ENCODE assay signal across 10 cellular contexts in the genomic region with DNA sequence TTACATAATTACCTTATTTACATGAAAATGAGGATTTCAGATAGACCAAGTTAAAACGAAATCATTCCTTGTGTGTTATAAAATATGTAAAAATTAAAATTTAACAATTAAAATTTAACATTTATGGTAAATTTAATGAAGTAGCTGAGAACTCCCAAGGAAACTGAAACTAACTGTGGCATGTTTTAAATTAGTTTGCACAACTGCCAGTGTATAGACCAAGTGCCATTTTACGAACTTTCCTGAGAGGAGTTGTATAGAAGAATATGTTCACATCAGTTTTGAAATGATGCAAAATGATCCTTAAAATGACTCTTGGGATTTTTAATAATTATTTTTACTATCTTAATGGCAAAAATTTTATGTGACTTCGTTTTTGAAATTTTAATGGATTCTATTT. TPM values are rescaled to one million over a fixed set of nuclear protein-coding genes. Genes with fewer than 3 reads are reported as not detected.
DNase-seq lines count a peak whose midpoint lies in the region; ATAC-seq and TF ChIP-seq lines count a peak whose summit lies in the region.
"Had no signal": no experiment of that assay in that cellular context is flagged by ENCODE, and none has a peak within 500 bp of the region (broad histone marks: within the 10 kb centered on the region; RNA-seq: fewer than 3 reads in every experiment).

No MANE protein-coding gene starts in this region.

- no peaks in the 10 kb centered on the region for H3K27me3 Mint-ChIP-seq in memory B cell

- H3K4me3 ChIP-seq in HUES6 (ENCODE audit: low read depth, low read length), result no peak overlapping the region
- H3K4me3 ChIP-seq in brain microvascular endothelial cell (ENCODE audit: low read depth, low read length), result no peak overlapping the region
- H3K4me3 ChIP-seq in thyroid gland (replicated peaks in 1 of 3), result no peak overlapping the region

- no peak overlapping the region for H3K9ac ChIP-seq in HUES6 (ENCODE audit: low read length)

- peaks cover 20% of the 10 kb centered on the region for H3K4me1 Mint-ChIP-seq in memory B cell

- peaks cover 60% of the 10 kb centered on the region for H3K36me3 ChIP-seq in HUES6 (ENCODE audit: control insufficient read depth, insufficient read depth, low read length)
- H3K36me3 ChIP-seq in brain microvascular endothelial cell (replicated peaks), result peaks cover 12% of the 10 kb centered on the region
- peaks cover 23 to 27% of the 10 kb centered on the region in 2 donors for H3K36me3 ChIP-seq in thyroid gland

- H3K9me3 ChIP-seq in HUES6 (ENCODE audit: control insufficient read depth, insufficient read depth, low read depth, low read length) (no peaks in the 10 kb centered on the region), thyroid gland (no peaks in the 10 kb centered on the region)

- H3K27me3 ChIP-seq in HUES6 (ENCODE audit: control insufficient read depth, insufficient read depth, low read length), result no peaks in the 10 kb centered on the region
- H3K27me3 ChIP-seq in brain microvascular endothelial cell (replicated peaks), result no peaks in the 10 kb centered on the region
- no peaks in the 10 kb centered on the region for H3K27me3 ChIP-seq in thyroid gland

- H3K27ac Mint-ChIP-seq in memory B cell, result peak overlapping the region; percentile 100

- WGBS in thyroid gland, 2 donors, result 94% methylated on average over 3 of the region's 3 CpGs

- TF ChIP-seq POLR2A in thyroid gland (IDR thresholded peaks at IDR 0.05), result no peak

- in situ Hi-C loops in brain microvascular endothelial cell (cut with HindIII; ENCODE audit: low pct_ligation_motif_present, low sequenced_read_pairs), result no loop called here

- peaks cover 34% of the 10 kb centered on the region for H3K36me3 Mint-ChIP-seq in memory B cell

- no peaks in the 10 kb centered on the region for H3K9me3 Mint-ChIP-seq in memory B cell

- no peak overlapping the region for H3K4me3 Mint-ChIP-seq in memory B cell

- H3K4me1 ChIP-seq in HUES6 (ENCODE audit: control insufficient read depth, insufficient read depth, low read length), result peaks cover 56% of the 10 kb centered on the region
- H3K4me1 ChIP-seq in thyroid gland, result peaks cover 23 to 31% of the 10 kb centered on the region in 2 donors

- H3K27ac ChIP-seq in HUES6 (ENCODE audit: low read depth, low read length) (peak overlapping the region; percentile 84), brain microvascular endothelial cell (peak overlapping the region; percentile 85), thyroid gland (peak overlapping the region; percentile 22 to 84 (median 56))
- H3K27ac ChIP-seq: C4-2B, HL-60 had no signal

- TF ChIP-seq CTCF in brain microvascular endothelial cell (IDR thresholded peaks at IDR 0.05; ENCODE audit: low read depth, low read length, missing control alignments) (no peak), thyroid gland (IDR thresholded peaks at IDR 0.05) (no peak)

- ATAC-seq in memory B cell (ENCODE audit: low read depth), result no peak

- intact Hi-C loops in thyroid gland (cut with DNase I), result no loop called here

- DNase-seq in brain microvascular endothelial cell (no peak), memory B cell (ENCODE audit: low spot score in 2 of 2) (no peak), thyroid gland (no peak), NK-92 (lab: John Stamatoyannopoulos, UW; ENCODE audit: unreplicated experiment) (no peak), A172 (ENCODE audit: low spot score) (no peak), RKO (ENCODE audit: low spot score) (no peak)
- DNase-seq: T-helper 9 cell had no signal

RNA-seq across cellular contexts. Expression of a gene that starts 23.5 kb away (rescaled TPM):
- total RNA-seq in thyroid gland, result 100 to 1,000 TPM in 1 of 4 donors, 10 to 100 TPM in 3; 67.8 to 158 (median 90.7) TPM
- 18.9 and 20.9 TPM in 2 replicates for total RNA-seq in A172 (2014; rRNA removed; shearing (Covaris generic))
